Comparison of ENCODE assay signal across 8 cellular contexts in the genomic region with DNA sequence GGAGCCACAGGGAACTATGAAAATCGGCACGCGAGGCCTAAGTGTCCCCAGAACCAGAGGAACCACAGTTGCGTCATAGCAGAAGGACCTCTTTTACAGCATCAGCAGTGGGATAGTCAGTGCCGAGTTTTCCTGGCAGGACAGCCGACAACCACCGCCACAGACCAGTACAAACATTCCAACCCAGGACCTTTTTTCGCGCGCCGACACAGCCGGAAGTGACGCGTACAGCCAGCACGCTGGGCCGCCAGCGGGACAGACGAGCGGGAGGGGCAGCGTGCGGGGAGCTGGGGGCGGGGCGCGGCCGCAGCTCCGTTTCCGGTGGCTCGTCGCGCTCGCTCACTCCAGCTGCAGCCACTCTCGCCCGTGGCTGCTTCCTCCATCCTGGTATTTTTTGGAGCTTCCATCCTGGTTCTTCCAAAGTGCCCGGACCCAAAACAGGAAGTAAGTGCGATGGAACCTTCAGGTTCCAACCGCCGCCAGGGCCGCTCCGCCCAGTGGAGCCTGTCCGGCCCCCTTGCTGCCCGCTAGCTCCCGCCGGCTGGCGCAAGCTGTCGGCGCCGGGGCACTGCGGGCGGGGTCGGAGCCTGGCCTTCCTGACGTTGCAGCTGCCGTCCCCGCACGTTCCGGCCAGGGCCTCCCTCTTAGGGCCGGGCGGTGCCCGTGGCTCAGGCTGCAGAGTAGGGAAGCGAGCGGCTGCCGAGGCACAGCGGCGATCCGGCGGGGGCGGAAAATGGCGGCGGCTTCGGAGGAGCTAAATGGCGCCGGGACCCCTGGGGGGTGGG. TPM values are rescaled to one million over a fixed set of nuclear protein-coding genes. Genes with fewer than 3 reads are reported as not detected.
A peak's percentile ranks its signal among the peaks of the same experiment; 100 is the strongest.
DNase-seq lines count a peak whose midpoint lies in the region; ATAC-seq and TF ChIP-seq lines count a peak whose summit lies in the region.

A gene with protein sequence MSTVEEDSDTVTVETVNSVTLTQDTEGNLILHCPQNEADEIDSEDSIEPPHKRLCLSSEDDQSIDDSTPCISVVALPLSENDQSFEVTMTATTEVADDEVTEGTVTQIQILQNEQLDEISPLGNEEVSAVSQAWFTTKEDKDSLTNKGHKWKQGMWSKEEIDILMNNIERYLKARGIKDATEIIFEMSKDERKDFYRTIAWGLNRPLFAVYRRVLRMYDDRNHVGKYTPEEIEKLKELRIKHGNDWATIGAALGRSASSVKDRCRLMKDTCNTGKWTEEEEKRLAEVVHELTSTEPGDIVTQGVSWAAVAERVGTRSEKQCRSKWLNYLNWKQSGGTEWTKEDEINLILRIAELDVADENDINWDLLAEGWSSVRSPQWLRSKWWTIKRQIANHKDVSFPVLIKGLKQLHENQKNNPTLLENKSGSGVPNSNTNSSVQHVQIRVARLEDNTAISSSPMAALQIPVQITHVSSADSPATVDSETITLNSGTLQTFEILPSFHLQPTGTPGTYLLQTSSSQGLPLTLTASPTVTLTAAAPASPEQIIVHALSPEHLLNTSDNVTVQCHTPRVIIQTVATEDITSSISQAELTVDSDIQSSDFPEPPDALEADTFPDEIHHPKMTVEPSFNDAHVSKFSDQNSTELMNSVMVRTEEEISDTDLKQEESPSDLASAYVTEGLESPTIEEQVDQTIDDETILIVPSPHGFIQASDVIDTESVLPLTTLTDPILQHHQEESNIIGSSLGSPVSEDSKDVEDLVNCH (plus strand): TSS at position 342 of the 785 bp plus-strand sequence. CDS start 12,489 bp downstream, outside the sequence.

- TF ChIP-seq POLR2A in right lobe of liver (IDR thresholded peaks at IDR 0.05): peak; percentile 94

- peak; percentile 81 for ATAC-seq in GM19438 (IDR thresholded peaks at IDR 0.05; ENCODE audit: low read depth, unreplicated experiment)
- ATAC-seq in HG03575 (IDR thresholded peaks at IDR 0.05; ENCODE audit: extremely low read depth, insufficient number of reproducible peaks, low FRiP score, unreplicated experiment): peak; percentile 49
- ATAC-seq in right lobe of liver: peak; percentile 95 to 97 (median 96)

- intact Hi-C loops in activated CD4-positive, alpha-beta memory T cell treated with anti-CD3 and anti-CD28 coated beads for 36 hours (cut with micrococcal nuclease): loop anchor here (1.0 to 5.0 kb wide), 8 partner anchors 34 to 725 kb away; partner anchors contain the start of genes DBF4 and SLC25A40
- intact Hi-C loops in dorsolateral prefrontal cortex (cut with DNase I) (loop anchor here (1.0 to 5.0 kb wide), 4 partner anchors 67 to 225 kb away; partner anchors contain the start of genes ELAPOR2 (in 1 of the 2) and TMEM243 (in 1 of the 2)), right lobe of liver (cut with DNase I) (no loop called here)

- POLR2A ChIA-PET in activated CD4-positive, alpha-beta memory T cell treated with anti-CD3 and anti-CD28 coated beads for 36 hours (lab: Charles Lee): interaction anchor here (0.9 to 3.8 kb wide), 12 partner anchors 9 to 204 kb away, joined by 3 to 104 read pairs (median 6); partner anchors contain the start of genes CROT and TMEM243

- peak within 1 kb of the TSS; percentile 91 for H3K4me3 Mint-ChIP-seq in activated CD4-positive, alpha-beta memory T cell treated with anti-CD3 and anti-CD28 coated beads for 36 hours

- H3K27ac ChIP-seq in dorsolateral prefrontal cortex (peak within 1 kb of the TSS; percentile 92 to 100 (median 98)), right lobe of liver (peak within 1 kb of the TSS; percentile 84 to 95 (median 94))

- H3K36me3 Mint-ChIP-seq in activated CD4-positive, alpha-beta memory T cell treated with anti-CD3 and anti-CD28 coated beads for 36 hours: peaks cover 23% of the 10 kb centered on the region

- H3K4me3 ChIP-seq in dorsolateral prefrontal cortex (peak within 1 kb of the TSS; percentile 60 to 92 (median 82)), right lobe of liver (peak within 1 kb of the TSS; percentile 59 to 77 (median 61))

- CTCF ChIA-PET in activated CD4-positive, alpha-beta memory T cell treated with anti-CD3 and anti-CD28 coated beads for 36 hours (lab: Charles Lee): interaction anchor here (0.6 to 5.9 kb wide), 12 partner anchors 9 to 263 kb away, joined by 3 to 53 read pairs (median 4); partner anchors contain the start of genes CROT, ELAPOR2 and TMEM243

- TF ChIP-seq CTCF in dorsolateral prefrontal cortex (IDR thresholded peaks at IDR 0.05 in 54 of 56, conservative IDR thresholded peaks at IDR 0.05 in 2 of 56; ENCODE audit: low read depth in 1 of 56, partially characterized antibody in 56 of 56) (peak in 30 of 56 donors; percentile 7 to 54 (median 28)), right lobe of liver (IDR thresholded peaks at IDR 0.05) (peak in 1 of 4 donors; percentile 7)

- no peaks in the 10 kb centered on the region for H3K36me3 ChIP-seq in right lobe of liver

- peaks cover 42% of the 10 kb centered on the region for H3K4me1 Mint-ChIP-seq in activated CD4-positive, alpha-beta memory T cell treated with anti-CD3 and anti-CD28 coated beads for 36 hours (ENCODE audit: low read depth)

- no peaks in the 10 kb centered on the region for H3K27me3 Mint-ChIP-seq in activated CD4-positive, alpha-beta memory T cell treated with anti-CD3 and anti-CD28 coated beads for 36 hours

- no peaks in the 10 kb centered on the region for H3K9me3 Mint-ChIP-seq in activated CD4-positive, alpha-beta memory T cell treated with anti-CD3 and anti-CD28 coated beads for 36 hours

- H3K4me1 ChIP-seq in right lobe of liver: peaks cover 0 to 35% (median 7%) of the 10 kb centered on the region in 4 donors

- H3K27ac Mint-ChIP-seq in activated CD4-positive, alpha-beta memory T cell treated with anti-CD3 and anti-CD28 coated beads for 36 hours: peak within 1 kb of the TSS; percentile 96

- H3K27me3 ChIP-seq in dorsolateral prefrontal cortex: no peaks in the 10 kb centered on the region
- H3K27me3 ChIP-seq in right lobe of liver: no peaks in the 10 kb centered on the region

- peak; percentile 94 for DNase-seq in CD1c-positive myeloid dendritic cell (ENCODE audit: extremely low spot score)
- DNase-seq in NCI-H82 treated with DMSO at 0.1 percent for 48 hours (lab: John Stamatoyannopoulos, UW; ENCODE audit: unreplicated experiment): peak; percentile 80
- peak; percentile 92 for DNase-seq in activated CD4-positive, alpha-beta memory T cell treated with anti-CD3 and anti-CD28 coated beads for 36 hours
- peak; percentile 91 to 96 (median 94) for DNase-seq in dorsolateral prefrontal cortex
- peak; percentile 95 to 96 (median 96) for DNase-seq in right lobe of liver
- DNase-seq in stimulated activated CD4-positive, alpha-beta T cell treated with anti-CD3 and anti-CD28 coated beads, Interleukin-4, amount 100 ng/mL, for 4 hours: peak; percentile 80 to 84

- WGBS in right lobe of liver (ENCODE audit: insufficient coverage, low coverage, low lambda C conversion rate, missing lambda C conversion rate): 2% methylated on average over 13 of the region's 71 CpGs

- H3K9me3 ChIP-seq in right lobe of liver: no peaks in the 10 kb centered on the region

RNA-seq across cellular contexts. Expression of the gene that starts here (rescaled TPM):
- total RNA-seq in activated CD4-positive, alpha-beta memory T cell treated with anti-CD3 and anti-CD28 coated beads for 36 hours: 10 to 100 TPM; 62.7 to 71.1 TPM
- 100 to 1,000 TPM; 109 to 192 (median 149) TPM for total RNA-seq in dorsolateral prefrontal cortex
- total RNA-seq in right lobe of liver: 10 to 100 TPM; 16.7 to 28.1 (median 22.2) TPM

Comparison
In these comparisons a context has a peak if more than half of its experiments do, and no peak if none do; other contexts are left out.
1. Peak in every context shown above with its lines: DNase-seq, ATAC-seq, H3K4me3 ChIP-seq and H3K27ac ChIP-seq.
2. intact Hi-C loops: an anchor here in activated CD4-positive, alpha-beta memory T cell treated with anti-CD3 and anti-CD28 coated beads for 36 hours (1.0 to 5.0 kb wide) and dorsolateral prefrontal cortex (1.0 to 5.0 kb wide); none called in right lobe of liver.